ENCODE assay signal across 18 cellular contexts in the genomic region with DNA sequence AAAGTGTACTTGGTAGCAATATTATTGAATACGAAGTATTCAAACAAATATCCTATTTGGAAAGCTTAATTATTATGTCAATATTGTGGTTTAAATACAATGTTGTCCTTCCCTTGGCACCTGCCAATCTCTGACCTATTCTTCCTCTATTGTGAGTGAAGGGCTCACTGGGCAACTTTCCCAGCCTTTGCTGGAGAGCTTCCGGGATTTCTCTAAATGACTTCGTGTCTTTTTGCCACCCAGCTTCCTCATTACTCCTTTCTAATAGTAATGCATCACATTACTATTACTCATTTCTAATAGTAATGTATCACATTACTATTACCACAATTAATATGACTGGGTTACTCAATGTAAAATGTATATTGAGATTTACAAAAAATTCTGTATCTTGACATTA.
DNase-seq lines count a peak whose midpoint lies in the region; ATAC-seq and TF ChIP-seq lines count a peak whose summit lies in the region.
"Had no signal": no experiment of that assay in that cellular context is flagged by ENCODE, and none has a peak within 500 bp of the region (broad histone marks: within the 10 kb centered on the region; RNA-seq: fewer than 3 reads in every experiment).

No MANE protein-coding gene starts in this region.

- TF ChIP-seq CTCF in epithelial cell of esophagus (IDR thresholded peaks at IDR 0.05; ENCODE audit: insufficient read depth, low read depth, low read length, missing control alignments): no peak

- 38% methylated on average over 3 of the region's 3 CpGs for WGBS in right cardiac atrium

- no peaks in the 10 kb centered on the region for H3K27me3 ChIP-seq in right cardiac atrium (ENCODE audit: control insufficient read depth, insufficient read depth)
- H3K27me3 ChIP-seq: ascending aorta, right atrium auricular region had no signal

- intact Hi-C loops in right cardiac atrium (cut with DNase I): no loop called here

- no peak overlapping the region for H3K27ac ChIP-seq in right cardiac atrium (ENCODE audit: low read length)
- H3K27ac ChIP-seq: ascending aorta, right atrium auricular region had no signal

- no peaks in the 10 kb centered on the region for H3K9me3 ChIP-seq in right cardiac atrium (ENCODE audit: control insufficient read depth, low read length)
- H3K9me3 ChIP-seq: ascending aorta, right atrium auricular region had no signal

- H3K4me1 ChIP-seq in right cardiac atrium (ENCODE audit: control insufficient read depth, insufficient read depth, low read length): no peaks in the 10 kb centered on the region
- H3K4me1 ChIP-seq: ascending aorta, right atrium auricular region had no signal

- DNase-seq in Daoy (ENCODE audit: low read depth) (peak; percentile 8), NCI-H146 treated with DMSO at 0.1 percent for 48 hours (lab: John Stamatoyannopoulos, UW; ENCODE audit: unreplicated experiment) (peak; percentile 29), NCI-H69 (lab: John Stamatoyannopoulos, UW) (peak; percentile 87), epithelial cell of esophagus (ENCODE audit: low read depth) (peak; percentile 52), SK-N-DZ (ENCODE audit: low spot score) (no peak), right cardiac atrium (no peak)
- DNase-seq in activated effector memory CD4-positive, alpha-beta T cell treated with anti-CD3 and anti-CD28 coated beads, Interleukin-2, amount 50 U/mL, for 16 hours: no peak
- DNase-seq: activated CD8-positive, alpha-beta memory T cell treated with anti-CD3 and anti-CD28 coated beads, Interleukin-2, amount 10 ng/mL, durations not matched to agents 7 days and 5 days; activated gamma-delta T cell treated with Interleukin-2 at 50 U/mL for 16 hours; H9; left colon; substantia nigra; T-helper 17 cell had no signal

- ATAC-seq in HG03097 (IDR thresholded peaks at IDR 0.05; ENCODE audit: low FRiP score, unreplicated experiment) (no peak), right cardiac atrium (no peak)
- ATAC-seq: activated CD4-positive, CD25-positive, alpha-beta regulatory T cell treated with anti-CD3 and anti-CD28 coated beads, Interleukin-2, amount 50 U/mL, for 24 hours; activated CD8-positive, alpha-beta memory T cell treated with anti-CD3 and anti-CD28 coated beads, Interleukin-2, amount 10 ng/mL, durations not matched to agents 7 days and 5 days; left colon; Right ventricle myocardium inferior; T-helper 17 cell had no signal

- H3K4me3 ChIP-seq in epithelial cell of esophagus (ENCODE audit: low read length) (no peak overlapping the region), right cardiac atrium (ENCODE audit: low read length) (no peak overlapping the region)
- H3K4me3 ChIP-seq: ascending aorta, right atrium auricular region had no signal

Comparison
In these comparisons a context has a peak if more than half of its experiments do, and no peak if none do; other contexts are left out.
1. DNase-seq: peak in Daoy (single experiment), NCI-H146 treated with DMSO at 0.1 percent for 48 hours (single experiment), NCI-H69 (single experiment) and epithelial cell of esophagus (single experiment); none in SK-N-DZ (single experiment), right cardiac atrium (0 of 3) and activated effector memory CD4-positive, alpha-beta T cell treated with anti-CD3 and anti-CD28 coated beads, Interleukin-2, amount 50 U/mL, for 16 hours (single experiment).